8 cellular contexts compared by ENCODE assay signal in genomic region chr12:94710933-94711332, GRCh38.
DNase-seq lines count a peak whose midpoint lies in the region; ATAC-seq, FAIRE-seq and TF ChIP-seq lines count a peak whose summit lies in the region.

No MANE protein-coding gene starts in this region.

- ATAC-seq in HG02642 (IDR thresholded peaks at IDR 0.05; ENCODE audit: poor library complexity, unreplicated experiment): peak; percentile 55
- ATAC-seq in HG03457 (IDR thresholded peaks at IDR 0.05; ENCODE audit: unreplicated experiment): no peak

- no peak for TF ChIP-seq POLR2A in suprapubic skin (IDR thresholded peaks at IDR 0.05)

- no peaks in the 10 kb centered on the region for H3K9me3 ChIP-seq in suprapubic skin

- 71% methylated on average over 3 of the region's 3 CpGs for WGBS in suprapubic skin

- peak; percentile 50 for TF ChIP-seq CTCF in D721Med (IDR thresholded peaks at IDR 0.05; ENCODE audit: insufficient read depth, missing control alignments)
- no peak for TF ChIP-seq CTCF in suprapubic skin (IDR thresholded peaks at IDR 0.05)
- TF ChIP-seq CTCF in coronary artery (IDR thresholded peaks at IDR 0.05): no peak

- H3K4me3 ChIP-seq in suprapubic skin (no peak overlapping the region), coronary artery (no peak overlapping the region)

- H3K27ac ChIP-seq in suprapubic skin: no peak overlapping the region
- H3K27ac ChIP-seq in coronary artery: no peak overlapping the region

- H3K27me3 ChIP-seq in suprapubic skin: no peaks in the 10 kb centered on the region

- TF ChIP-seq EP300 in suprapubic skin (IDR thresholded peaks at IDR 0.05): no peak

- FAIRE-seq in D721Med (lab: Jason Lieb, UNC): no peak

- H3K36me3 ChIP-seq in suprapubic skin: no peaks in the 10 kb centered on the region

- DNase-seq in D721Med (ENCODE audit: insufficient read length, low spot score) (no peak), T follicular helper cell (ENCODE audit: low read depth) (peak; percentile 2), globus pallidus (ENCODE audit: low spot score) (peak; percentile 38), suprapubic skin (ENCODE audit: low spot score in 2 of 2) (no peak), coronary artery (ENCODE audit: low spot score) (no peak), NCI-H774 (lab: John Stamatoyannopoulos, UW) (no peak)

- peaks cover 2% of the 10 kb centered on the region for H3K4me1 ChIP-seq in suprapubic skin

Comparison
In these comparisons a context has a peak if more than half of its experiments do, and no peak if none do; other contexts are left out.
1. DNase-seq: peak in T follicular helper cell (single experiment) and globus pallidus (single experiment); none in D721Med (single experiment), suprapubic skin (0 of 2), coronary artery (single experiment) and NCI-H774 (single experiment).